ENCODE assay signal across 8 cellular contexts in the genomic region with DNA sequence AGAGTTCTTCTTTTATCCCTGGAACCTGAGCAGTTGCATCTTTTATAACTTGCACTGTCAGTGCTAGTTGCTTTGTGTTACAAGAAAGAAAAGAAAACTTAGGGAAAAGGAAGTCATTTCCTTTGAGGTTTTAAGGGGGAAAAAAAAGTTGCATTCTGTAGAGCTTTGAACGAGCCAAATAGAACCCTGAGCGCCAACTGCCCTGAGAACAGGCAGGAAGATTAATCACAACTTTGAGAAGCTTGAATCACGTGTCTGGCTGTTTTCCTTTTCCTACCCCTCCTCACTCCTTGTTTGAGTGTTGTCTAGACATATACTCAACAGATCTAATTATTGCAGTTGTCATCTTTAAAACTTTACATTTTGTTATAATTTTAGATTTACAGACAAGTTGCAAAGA. TPM values are rescaled to one million over a fixed set of nuclear protein-coding genes. Genes with fewer than 3 reads are reported as not detected.
DNase-seq lines count a peak whose midpoint lies in the region; ATAC-seq and TF ChIP-seq lines count a peak whose summit lies in the region.

No MANE protein-coding gene starts in this region.

- H3K79me2 ChIP-seq in SK-N-SH (ENCODE audit: insufficient read depth) (peaks cover 98% of the 10 kb centered on the region), trophoblast cell (ENCODE audit: control insufficient read depth, insufficient read depth, low read length, poor library complexity) (no peaks in the 10 kb centered on the region)

- CTCF ChIA-PET in SK-N-SH (lab: Yijun Ruan, JAX) = interaction anchor here (1.1 to 2.1 kb wide), 2 partner anchors 12 to 52 kb away, joined by 5 to 6 read pairs; partner anchors contain the start of gene PCNX1

- no peak overlapping the region for H3K18ac ChIP-seq in trophoblast cell (ENCODE audit: low read length)

- H3K4me2 ChIP-seq in SK-N-SH (peak overlapping the region; percentile 4; the same call in 1 of the 2 replicates), trophoblast cell (ENCODE audit: low read length) (no peak overlapping the region)

- H2AFZ ChIP-seq in SK-N-SH (ENCODE audit: low read depth) (no peak overlapping the region), trophoblast cell (ENCODE audit: insufficient read depth, low read length, poor library complexity) (no peak overlapping the region)

- H3K4me1 ChIP-seq in SK-N-SH (ENCODE audit: control insufficient read depth in 1 of 2, insufficient read depth in 2 of 2, low read depth in 1 of 2, low read length in 1 of 2) (peaks cover 0 to 22% of the 10 kb centered on the region in 2 experiments; a peak in 3 of 4 replicates), trophoblast cell (ENCODE audit: control insufficient read depth in 1 of 2, insufficient read depth in 2 of 2, low read length in 2 of 2) (no peaks in the 10 kb centered on the region)

- H4K91ac ChIP-seq in trophoblast cell (ENCODE audit: low read depth, low read length) = no peak overlapping the region

- no peak overlapping the region for H2BK5ac ChIP-seq in trophoblast cell (ENCODE audit: low read depth, low read length, poor library complexity)

- H3F3A ChIP-seq in SK-N-SH (replicated peaks; ENCODE audit: insufficient read depth) = peaks cover 15% of the 10 kb centered on the region

- no peak overlapping the region for H2AK5ac ChIP-seq in trophoblast cell (ENCODE audit: low read length)

- TF ChIP-seq CTCF in SK-N-SH (IDR thresholded peaks at IDR 0.05) (no peak), epithelial cell of esophagus (IDR thresholded peaks at IDR 0.05; ENCODE audit: insufficient read depth, low read depth, low read length, missing control alignments) (no peak)

- 20% methylated on average over 3 of the region's 3 CpGs for whole genome bisulfite sequencing in SK-N-SH (ENCODE audit: low lambda C conversion rate)
- WGBS in trophoblast cell (ENCODE audit: extremely low coverage, insufficient coverage, insufficient read length) = no CpG with 5 or more reads among the region's 3 CpGs

- H3K4ac ChIP-seq in trophoblast cell (ENCODE audit: low read depth, low read length) = peak overlapping the region; percentile 27

- no peak overlapping the region for H2BK12ac ChIP-seq in trophoblast cell (ENCODE audit: low read length)

- no peak overlapping the region for H2BK120ac ChIP-seq in trophoblast cell (ENCODE audit: insufficient read depth, low read length, poor library complexity)

- H3K4me3 ChIP-seq in SK-N-SH (ENCODE audit: low read depth in 2 of 2, low read length in 1 of 2) (no peak overlapping the region), epithelial cell of esophagus (ENCODE audit: low read length) (no peak overlapping the region), trophoblast cell (ENCODE audit: low read depth, low read length) (no peak overlapping the region)

- H3K9ac ChIP-seq in SK-N-SH = no peak overlapping the region
- no peak overlapping the region for H3K9ac ChIP-seq in trophoblast cell (ENCODE audit: low read length)

- no peak overlapping the region for H3K23ac ChIP-seq in trophoblast cell (ENCODE audit: low read length)

- H3K27ac ChIP-seq in SK-N-SH (ENCODE audit: low read depth in 2 of 2, low read length in 1 of 2) (peak overlapping the region; percentile 30 to 46; a peak in 3 of 4 replicates), trophoblast cell (ENCODE audit: low read depth, low read length) (no peak overlapping the region)

- H3K79me1 ChIP-seq in trophoblast cell (ENCODE audit: low read length) = no peaks in the 10 kb centered on the region

- H3K36me3 ChIP-seq in SK-N-SH (replicated peaks in 1 of 2; ENCODE audit: control insufficient read depth in 1 of 2, insufficient read depth in 2 of 2, low read length in 1 of 2) (peaks cover 3 to 8% of the 10 kb centered on the region in 2 experiments), trophoblast cell (ENCODE audit: control insufficient read depth in 1 of 2, insufficient read depth in 2 of 2, low read length in 2 of 2) (no peaks in the 10 kb centered on the region)

- POLR2A ChIA-PET in SK-N-SH (lab: Yijun Ruan, JAX) = no interaction called here

- no peak for TF ChIP-seq EP300 in SK-N-SH (IDR thresholded peaks at IDR 0.05; ENCODE audit: borderline replicate concordance in 1 of 2, low read depth in 1 of 2, low read length in 1 of 2)

- ATAC-seq in activated CD4-positive, CD25-positive, alpha-beta regulatory T cell treated with anti-CD3 and anti-CD28 coated beads, Interleukin-2, amount 50 U/mL, for 24 hours = peak; percentile 18 to 25
- ATAC-seq in GM18867 (IDR thresholded peaks at IDR 0.05; ENCODE audit: unreplicated experiment) = no peak

- no peak for DNase-seq in activated CD4-positive, CD25-positive, alpha-beta regulatory T cell treated with anti-CD3 and anti-CD28 coated beads, Interleukin-2, amount 50 U/mL, for 72 hours
- DNase-seq in SK-N-SH = no peak
- peak; percentile 56 for DNase-seq in epithelial cell of esophagus (ENCODE audit: low read depth)
- no peak for DNase-seq in trophoblast cell
- no peak for DNase-seq in LoVo (ENCODE audit: low spot score)
- no peak for DNase-seq in NCI-H2081 (lab: John Stamatoyannopoulos, UW)

- no peaks in the 10 kb centered on the region for H3K9me2 ChIP-seq in SK-N-SH

- no peak overlapping the region for H3K14ac ChIP-seq in trophoblast cell (ENCODE audit: low read length)

- no peak overlapping the region for H4K8ac ChIP-seq in trophoblast cell (ENCODE audit: low read depth, low read length)

- no peak for TF ChIP-seq RAD21 in SK-N-SH (IDR thresholded peaks at IDR 0.05; ENCODE audit: low read length)

- H4K12ac ChIP-seq in trophoblast cell (ENCODE audit: low read depth, low read length) = no peak overlapping the region

- H3K27me3 ChIP-seq in SK-N-SH (ENCODE audit: insufficient read depth) = no peaks in the 10 kb centered on the region
- H3K27me3 ChIP-seq in trophoblast cell (ENCODE audit: insufficient read depth, low read length) = no peaks in the 10 kb centered on the region

- H4K20me1 ChIP-seq in SK-N-SH (ENCODE audit: insufficient read depth) = peaks cover 86% of the 10 kb centered on the region

- no peaks in the 10 kb centered on the region for H3K9me3 ChIP-seq in SK-N-SH
- no peaks in the 10 kb centered on the region for H3K9me3 ChIP-seq in trophoblast cell (ENCODE audit: insufficient read depth, low read depth, low read length)

TF ChIP-seq in SK-N-SH, 30 proteins besides CTCF, POLR2A, EP300 and RAD21:
- TF ChIP-seq JUND (IDR thresholded peaks at IDR 0.05) (no peak), PBX3 (IDR thresholded peaks at IDR 0.05) (peak; percentile 75), USF1 (IDR thresholded peaks at IDR 0.05; ENCODE audit: borderline replicate concordance, low read depth) (peak; percentile 71; the same call in 1 of the 2 replicates), MAX (IDR thresholded peaks at IDR 0.05; ENCODE audit: low read depth) (peak; percentile 64), FOSL2 (IDR thresholded peaks at IDR 0.05; ENCODE audit: borderline replicate concordance, low read depth) (peak; percentile 3; the same call in 1 of the 2 replicates), FOXJ3 (CRISPR knock-in tag; IDR thresholded peaks at IDR 0.05) (no peak)
TF ChIP-seq in SK-N-SH: peak in this region for 4.

RNA-seq across cellular contexts. Expression of gene PCNX1, which starts 12.5 kb away (rescaled TPM):
- 9.4 and 13.6 TPM in 2 replicates for polyA plus RNA-seq in SK-N-SH (2012; rRNA removed)
- 9.1 and 10.1 TPM in 2 replicates for polyA plus RNA-seq in SK-N-SH (2012; cell fraction: cytosol; rRNA removed)
- polyA plus RNA-seq in SK-N-SH (2012; cell fraction: nucleus; rRNA removed) = 21.1 and 30.6 TPM in 2 replicates
- polyA plus RNA-seq in trophoblast cell (2013) = 27.8 and 29.2 TPM in 2 replicates
